In genomic region chr5:5524327-5524726, GRCh38 we compare ENCODE assay signal across 21 cellular contexts.
DNase-seq lines count a peak whose midpoint lies in the region; ATAC-seq and TF ChIP-seq lines count a peak whose summit lies in the region.
"Had no signal": no experiment of that assay in that cellular context is flagged by ENCODE, and none has a peak within 500 bp of the region (broad histone marks: within the 10 kb centered on the region; RNA-seq: fewer than 3 reads in every experiment).

No MANE protein-coding gene starts in this region.

- H2AFZ ChIP-seq in ACC112 (ENCODE audit: low read length, unreplicated experiment): peak overlapping the region; percentile 85

- peak overlapping the region in 6 of 7 donors; percentile 21 to 52 (median 32) for H3K4me3 Mint-ChIP-seq in CD8-positive, alpha-beta memory T cell
- peak overlapping the region; percentile 33 for H3K4me3 Mint-ChIP-seq in central memory CD8-positive, alpha-beta T cell

- POLR2A ChIA-PET in CD8-positive, alpha-beta memory T cell (lab: Charles Lee): no interaction called here

- peaks cover 13 to 16% (median 16%) of the 10 kb centered on the region in 3 donors for H3K4me1 Mint-ChIP-seq in CD8-positive, alpha-beta memory T cell
- H3K4me1 Mint-ChIP-seq in central memory CD8-positive, alpha-beta T cell: peaks cover 10% of the 10 kb centered on the region

- no peaks in the 10 kb centered on the region for H3K9me3 ChIP-seq in CD8-positive, alpha-beta memory T cell (ENCODE audit: low read length)
- H3K9me3 ChIP-seq: gastrocnemius medialis, lower lobe of right lung, neutrophil, thoracic aorta had no signal

- TF ChIP-seq CTCF in coronary artery (IDR thresholded peaks at IDR 0.05): no peak

- peaks cover 0 to 4% of the 10 kb centered on the region in 2 donors for H3K27me3 Mint-ChIP-seq in CD8-positive, alpha-beta memory T cell
- H3K27me3 Mint-ChIP-seq in central memory CD8-positive, alpha-beta T cell: peaks cover under 1% of the 10 kb centered on the region

- ATAC-seq in SK-N-SH treated with all-trans-retinoic acid at 6 μM for 48 hours: peak; percentile 35; the same call in 2 of the 3 replicates
- ATAC-seq in central memory CD8-positive, alpha-beta T cell (replicated peaks; ENCODE audit: extremely low read depth, poor library complexity, severe bottlenecking): no peak
- no peak for ATAC-seq in HG03097 (IDR thresholded peaks at IDR 0.05; ENCODE audit: low FRiP score, unreplicated experiment)
- ATAC-seq in Right ventricle myocardium superior (ENCODE audit: poor library complexity): no peak
- ATAC-seq: CD8-positive, alpha-beta T cell; effector memory CD8-positive, alpha-beta T cell; esophagus mucosa; gastrocnemius medialis; lower lobe of right lung had no signal

- H3K4me3 ChIP-seq in ACC112 (ENCODE audit: low read depth, low read length): no peak overlapping the region
- no peak overlapping the region for H3K4me3 ChIP-seq in CD8-positive, alpha-beta memory T cell (ENCODE audit: low read length)
- H3K4me3 ChIP-seq in coronary artery: no peak overlapping the region
- H3K4me3 ChIP-seq: gastrocnemius medialis, lower lobe of right lung, thoracic aorta had no signal

- H3K79me2 ChIP-seq in ACC112 (ENCODE audit: control insufficient read depth, insufficient read depth, low read length, unreplicated experiment): no peaks in the 10 kb centered on the region

- no peak for DNase-seq in CD8-positive, alpha-beta memory T cell
- DNase-seq in central memory CD8-positive, alpha-beta T cell (ENCODE audit: low spot score in 2 of 2): no peak
- no peak for DNase-seq in KG1 (lab: John Stamatoyannopoulos, UW)
- DNase-seq in Right ventricle myocardium superior: no peak
- DNase-seq in coronary artery (ENCODE audit: low spot score): no peak
- DNase-seq: CD8-positive, alpha-beta T cell; DMS53; effector memory CD8-positive, alpha-beta T cell; gastrocnemius medialis; GF-D8; hypothalamus; lower lobe of right lung; NCI-H1105 treated with DMSO at 0.1 percent for 48 hours; NCI-H446 treated with DMSO at 0.1 percent for 48 hours; SIG-M5 had no signal

- H3K36me3 Mint-ChIP-seq in CD8-positive, alpha-beta memory T cell: peaks cover 4 to 20% (median 7%) of the 10 kb centered on the region in 3 donors
- peaks cover 3% of the 10 kb centered on the region for H3K36me3 Mint-ChIP-seq in central memory CD8-positive, alpha-beta T cell (ENCODE audit: insufficient read depth)
- H3K36me3 Mint-ChIP-seq: CD8-positive, alpha-beta T cell had no signal

- H3K27ac ChIP-seq in ACC112 (ENCODE audit: low read depth, low read length) (no peak overlapping the region), coronary artery (no peak overlapping the region)
- H3K27ac ChIP-seq in CD8-positive, alpha-beta memory T cell (ENCODE audit: low read depth, low read length): no peak overlapping the region
- H3K27ac ChIP-seq: gastrocnemius medialis, lower lobe of right lung, neutrophil, thoracic aorta had no signal

- H3K27me3 ChIP-seq in ACC112 (ENCODE audit: insufficient read depth, low read length): no peaks in the 10 kb centered on the region
- no peaks in the 10 kb centered on the region for H3K27me3 ChIP-seq in CD8-positive, alpha-beta memory T cell (ENCODE audit: insufficient read depth, low read length, poor library complexity, severe bottlenecking)
- H3K27me3 ChIP-seq: gastrocnemius medialis, neutrophil had no signal

- no peaks in the 10 kb centered on the region for H3K36me3 ChIP-seq in ACC112 (ENCODE audit: insufficient read depth, low read length)
- no peaks in the 10 kb centered on the region for H3K36me3 ChIP-seq in CD8-positive, alpha-beta memory T cell (ENCODE audit: insufficient read depth, low read length)
- H3K36me3 ChIP-seq: gastrocnemius medialis, lower lobe of right lung, neutrophil, thoracic aorta had no signal

- H3K27ac Mint-ChIP-seq in CD8-positive, alpha-beta memory T cell: peak overlapping the region in 4 of 8 donors; percentile 43 to 66 (median 55)
- H3K27ac Mint-ChIP-seq in central memory CD8-positive, alpha-beta T cell (ENCODE audit: low read depth): no peak overlapping the region

- no peaks in the 10 kb centered on the region for H3K4me1 ChIP-seq in ACC112 (ENCODE audit: control insufficient read depth, insufficient read depth, low read length, unreplicated experiment)
- H3K4me1 ChIP-seq in CD8-positive, alpha-beta memory T cell (ENCODE audit: insufficient read depth, low read length): peaks cover 7% of the 10 kb centered on the region
- H3K4me1 ChIP-seq: gastrocnemius medialis, lower lobe of right lung had no signal

- intact Hi-C loops in Right ventricle myocardium superior (cut with DNase I): no loop called here

- CTCF ChIA-PET in CD8-positive, alpha-beta memory T cell (lab: Charles Lee): no interaction called here

- peaks cover 0 to 6% (median 3%) of the 10 kb centered on the region in 5 donors for H3K9me3 Mint-ChIP-seq in CD8-positive, alpha-beta memory T cell
- no peaks in the 10 kb centered on the region for H3K9me3 Mint-ChIP-seq in central memory CD8-positive, alpha-beta T cell

TF ChIP-seq in SK-N-SH treated with all-trans-retinoic acid at 6 μM for 48 hours, 23 proteins besides CTCF, POLR2A, EP300 and RAD21:
- TF ChIP-seq PATZ1 (CRISPR knock-in tag; IDR thresholded peaks at IDR 0.05; ENCODE audit: borderline replicate concordance): no peak
- TF ChIP-seq ESRRG (CRISPR knock-in tag; IDR thresholded peaks at IDR 0.05): no peak
- TF ChIP-seq OSR1 (CRISPR knock-in tag; IDR thresholded peaks at IDR 0.05): no peak
- no peak for TF ChIP-seq POU6F1 (CRISPR knock-in tag; IDR thresholded peaks at IDR 0.05; ENCODE audit: borderline replicate concordance, low read depth)
- TF ChIP-seq CREB5 (CRISPR knock-in tag; IDR thresholded peaks at IDR 0.05; ENCODE audit: low read depth): no peak
- no peak for TF ChIP-seq TCF4 (CRISPR knock-in tag; IDR thresholded peaks at IDR 0.05; ENCODE audit: borderline replicate concordance)
